15 cellular contexts compared by ENCODE assay signal in the genomic region with DNA sequence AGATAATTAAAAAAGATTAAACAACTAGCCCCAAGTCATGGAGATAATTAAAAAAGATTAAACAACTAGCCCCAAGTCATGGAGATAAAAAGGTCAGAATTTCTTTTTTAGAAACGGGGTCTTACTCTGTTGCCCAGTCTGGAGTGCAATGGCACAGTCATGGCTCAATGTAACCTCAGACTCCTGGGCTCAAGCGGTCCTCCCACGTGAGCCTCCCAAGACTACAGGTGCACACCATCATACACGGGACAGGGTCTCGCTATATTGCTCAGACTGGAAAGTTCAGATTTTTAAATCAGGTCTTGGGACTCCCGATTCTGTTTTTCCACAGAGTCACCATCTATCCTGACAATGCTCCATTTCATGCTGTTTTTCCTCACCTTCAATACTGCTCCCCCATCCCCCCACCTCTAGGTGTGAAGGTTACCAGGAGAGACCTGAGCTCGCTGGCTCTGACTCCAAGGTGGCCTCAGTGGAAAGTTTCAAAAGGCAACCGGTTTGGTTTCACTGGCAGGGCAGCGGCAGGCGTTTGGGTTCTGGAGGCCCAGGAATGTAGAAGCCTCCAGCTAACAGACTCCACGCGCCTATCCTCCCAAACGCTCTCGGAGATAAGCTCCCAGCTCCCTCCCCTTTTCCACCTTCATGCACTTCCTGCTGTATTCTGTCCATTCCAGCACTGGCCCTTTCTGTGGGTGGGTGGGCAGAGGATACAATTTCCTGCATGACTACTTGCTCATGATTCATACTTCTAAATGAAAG. TPM values are rescaled to one million over a fixed set of nuclear protein-coding genes. Genes with fewer than 3 reads are reported as not detected.
A peak's percentile ranks its signal among the peaks of the same experiment; 100 is the strongest.
DNase-seq lines count a peak whose midpoint lies in the region; ATAC-seq, FAIRE-seq and TF ChIP-seq lines count a peak whose summit lies in the region.
"Had no signal": no experiment of that assay in that cellular context is flagged by ENCODE, and none has a peak within 500 bp of the region (broad histone marks: within the 10 kb centered on the region; RNA-seq: fewer than 3 reads in every experiment).

No MANE protein-coding gene starts in this region.

- no peak overlapping the region for H3K4me2 ChIP-seq in H1 (ENCODE audit: insufficient read depth in 1 of 2, low read depth in 2 of 2, low read length in 2 of 2)

- H3K36me3 ChIP-seq in heart right ventricle, result peaks cover 0 to 4% (median 0%) of the 10 kb centered on the region in 9 donors
- H3K36me3 ChIP-seq in H1 (ENCODE audit: control insufficient read depth in 2 of 4, insufficient read depth in 4 of 4, low read length in 3 of 4), result no peaks in the 10 kb centered on the region
- H3K36me3 ChIP-seq in uterus, result no peaks in the 10 kb centered on the region
- H3K36me3 ChIP-seq in SJCRH30, result no peaks in the 10 kb centered on the region

- POLR2A ChIA-PET in H1 (lab: Charles Lee; ENCODE audit: partially characterized antibody), result interaction anchor here (0.5 to 4.7 kb wide), 11 partner anchors 10 to 74 kb away, joined by 3 to 25 read pairs (median 5); partner anchors contain the start of genes ANKRD23 and ANKRD39
- POLR2A ChIA-PET in naive thymus-derived CD8-positive, alpha-beta T cell (lab: Charles Lee), result interaction anchor here (1.0 to 3.9 kb wide), 5 partner anchors 11 to 49 kb away, joined by 3 to 24 read pairs (median 5); partner anchors contain the start of gene ANKRD39

- H2BK20ac ChIP-seq in H1 (ENCODE audit: low read length), result no peak overlapping the region

- peaks cover 16 to 48% (median 39%) of the 10 kb centered on the region in 4 donors for H3K4me1 Mint-ChIP-seq in naive thymus-derived CD8-positive, alpha-beta T cell

- H3K9ac ChIP-seq in H1 (replicated peaks in 1 of 4; ENCODE audit: extremely low read depth in 1 of 4, low read depth in 3 of 4, low read length in 3 of 4), result no peak overlapping the region

- H4K91ac ChIP-seq in H1 (replicated peaks; ENCODE audit: insufficient read length, low read length), result no peak overlapping the region

- H3K23me2 ChIP-seq in H1 (ENCODE audit: low read depth, low read length), result peaks cover 11% of the 10 kb centered on the region

- H2BK120ac ChIP-seq in H1 (replicated peaks; ENCODE audit: low read depth, low read length), result no peak overlapping the region

- peaks cover 4 to 12% of the 10 kb centered on the region in 2 experiments for H3K79me2 ChIP-seq in H1 (ENCODE audit: control insufficient read depth in 1 of 2, insufficient read depth in 2 of 2, low read length in 2 of 2)

- H2BK12ac ChIP-seq in H1 (ENCODE audit: low read depth, low read length), result no peak overlapping the region

- no peak overlapping the region for H3K4ac ChIP-seq in H1 (replicated peaks; ENCODE audit: insufficient read length, low read depth, low read length)

- H3K4me3 Mint-ChIP-seq in naive thymus-derived CD8-positive, alpha-beta T cell, result no peak overlapping the region
- H3K4me3 Mint-ChIP-seq: natural killer cell treated with Interleukin-12 subunit alpha and Interleukin-12 subunit beta and Interleukin-15 and Interleukin-18, amount 100 ng/mL, for 72 hours had no signal

- FAIRE-seq in H1 (lab: Jason Lieb, UNC), result no peak
- FAIRE-seq: GM18507, islet of Langerhans had no signal

- no peak overlapping the region; the same call in 1 of the 2 replicates for H3K18ac ChIP-seq in H1 (ENCODE audit: extremely low read depth, low read length)

- H3K9me3 Mint-ChIP-seq in naive thymus-derived CD8-positive, alpha-beta T cell, result no peaks in the 10 kb centered on the region
- H3K9me3 Mint-ChIP-seq: natural killer cell treated with Interleukin-12 subunit alpha and Interleukin-12 subunit beta and Interleukin-15 and Interleukin-18, amount 100 ng/mL, for 72 hours had no signal

- H3K27me3 ChIP-seq in heart right ventricle (peaks cover 0 to 54% (median 0%) of the 10 kb centered on the region in 7 donors), H1 (replicated peaks in 1 of 4; ENCODE audit: control insufficient read depth in 3 of 4, extremely low read depth in 1 of 4, insufficient read depth in 3 of 4, low read length in 3 of 4) (peaks cover 0 to 3% (median 0%) of the 10 kb centered on the region in 4 experiments; a peak in 2 of 7 replicates), uterus (no peaks in the 10 kb centered on the region), SJCRH30 (no peaks in the 10 kb centered on the region)

- no peak overlapping the region for H2BK15ac ChIP-seq in H1 (ENCODE audit: low read length)

- CTCF ChIA-PET in H1 (lab: Charles Lee; ENCODE audit: partially characterized antibody), result interaction anchor here (0.6 to 8.1 kb wide), 14 partner anchors 10 to 88 kb away, joined by 3 to 48 read pairs (median 6); partner anchors contain the start of gene ANKRD39

- H4K8ac ChIP-seq in H1 (ENCODE audit: extremely low read depth, insufficient read depth, low read length), result no peak overlapping the region

- H3K9me3 ChIP-seq in heart right ventricle (no peaks in the 10 kb centered on the region), H1 (ENCODE audit: insufficient read depth in 2 of 2, low read depth in 1 of 2, low read length in 1 of 2) (no peaks in the 10 kb centered on the region), uterus (no peaks in the 10 kb centered on the region), SJCRH30 (replicated peaks) (no peaks in the 10 kb centered on the region)

- 66 to 78% methylated on average over 14 of the region's 14 CpGs for WGBS in heart right ventricle, 2 donors
- 81% methylated on average over 14 of the region's 14 CpGs; no CpG with 5 or more reads in 1 of the 2 experiments for WGBS in H1 (ENCODE audit: extremely low coverage in 1 of 2, insufficient coverage in 1 of 2, insufficient read length in 1 of 2, insufficient replicate concordance in 2 of 2, low coverage in 1 of 2, low lambda C conversion rate in 2 of 2, missing lambda C conversion rate in 1 of 2), 2 experiments

- no peak overlapping the region for H3K14ac ChIP-seq in H1 (ENCODE audit: insufficient read length)

- no peak for TF ChIP-seq POLR2A in H1 (IDR thresholded peaks at IDR 0.05; ENCODE audit: control extremely low read depth in 1 of 2, low read depth in 2 of 2, low read length in 2 of 2)
- TF ChIP-seq POLR2A in uterus (IDR thresholded peaks at IDR 0.05), result no peak

- TF ChIP-seq CTCF in heart right ventricle (IDR thresholded peaks at IDR 0.05) (no peak), H1 (IDR thresholded peaks at IDR 0.05; ENCODE audit: control extremely low read depth in 1 of 3, insufficient read depth in 1 of 3, low read depth in 1 of 3, low read length in 3 of 3) (no peak), uterus (IDR thresholded peaks at IDR 0.05) (no peak)

- H2AK5ac ChIP-seq in H1 (ENCODE audit: low read depth, low read length), result 0 out of 2 replicates have a peak overlapping the region, but pooled peaks have one; percentile 59

- TF ChIP-seq RAD21 in H1 (IDR thresholded peaks at IDR 0.05 in 1 of 2, conservative IDR thresholded peaks at IDR 0.05 in 1 of 2; ENCODE audit: low read depth in 2 of 2, low read length in 2 of 2), result no peak; a peak in 1 of 4 replicates

- intact Hi-C loops in heart right ventricle (cut with DNase I), result loop anchor here in 3 of 10 donors (5.0 kb wide), 3 partner anchors 35 to 80 kb away; no protein-coding TSS in a partner anchor
- intact Hi-C loops in cardiac septum (cut with DNase I), result no loop called here
- intact Hi-C loops in uterus (cut with DNase I; ENCODE audit: low total_unique reads), result no loop called here

- H3K4me3 ChIP-seq in heart right ventricle (peak overlapping the region in 5 of 10 donors; percentile 18 to 38 (median 27)), H1 (ENCODE audit: extremely low read depth in 1 of 4, insufficient read depth in 2 of 4, low read depth in 3 of 4, low read length in 4 of 4) (no peak overlapping the region; a peak in 1 of 8 replicates), uterus (no peak overlapping the region), SJCRH30 (no peak overlapping the region)

- peaks cover 2 to 67% (median 58%) of the 10 kb centered on the region in 9 donors for H3K4me1 ChIP-seq in heart right ventricle
- peaks cover 11 to 46% (median 29%) of the 10 kb centered on the region in 4 experiments for H3K4me1 ChIP-seq in H1 (replicated peaks in 1 of 4; ENCODE audit: control insufficient read depth in 3 of 4, insufficient read depth in 4 of 4, low read length in 3 of 4)
- peaks cover 0 to 12% of the 10 kb centered on the region in 2 donors for H3K4me1 ChIP-seq in uterus
- H3K4me1 ChIP-seq in SJCRH30, result peaks cover 35% of the 10 kb centered on the region

- no peaks in the 10 kb centered on the region for H3K36me3 Mint-ChIP-seq in naive thymus-derived CD8-positive, alpha-beta T cell
- H3K36me3 Mint-ChIP-seq: natural killer cell treated with Interleukin-12 subunit alpha and Interleukin-12 subunit beta and Interleukin-15 and Interleukin-18, amount 100 ng/mL, for 72 hours had no signal

- H4K20me1 ChIP-seq in H1 (replicated peaks in 1 of 2; ENCODE audit: control insufficient read depth in 1 of 2, insufficient read depth in 2 of 2, low read length in 2 of 2), result no peaks in the 10 kb centered on the region

- DNase-seq in heart right ventricle (no peak), cardiac septum (ENCODE audit: low spot score) (no peak), H1 (ENCODE audit: low read depth in 1 of 2, low spot score in 2 of 2) (no peak), uterus (no peak), SJCRH30 (no peak), SKM-1 treated with dmso at 0.1 percent for 144 hours (lab: John Stamatoyannopoulos, UW; ENCODE audit: unreplicated experiment) (no peak)
- no peak for DNase-seq in naive thymus-derived CD8-positive, alpha-beta T cell
- DNase-seq: activated naive CD4-positive, alpha-beta T cell treated with Interleukin-2 at 50 U/mL for 16 hours; NCI-H1417; NCI-H524; stimulated activated CD4-positive, alpha-beta T cell treated with anti-CD3 and anti-CD28 coated beads, Interleukin-12 subunit alpha, Interleukin-12 subunit beta, amount 100 ng/mL, for 4 hours had no signal

- H3K56ac ChIP-seq in H1 (replicated peaks; ENCODE audit: insufficient read length, low read depth, low read length), result no peak overlapping the region

- peak overlapping the region in 7 of 10 donors; percentile 7 to 81 (median 67) for H3K27ac Mint-ChIP-seq in naive thymus-derived CD8-positive, alpha-beta T cell
- H3K27ac Mint-ChIP-seq: natural killer cell treated with Interleukin-12 subunit alpha and Interleukin-12 subunit beta and Interleukin-15 and Interleukin-18, amount 100 ng/mL, for 72 hours had no signal

- H3K79me1 ChIP-seq in H1 (ENCODE audit: low read depth, low read length), result no peaks in the 10 kb centered on the region

- no peak overlapping the region for H4K5ac ChIP-seq in H1 (ENCODE audit: insufficient read length, low read depth, low read length)

- no peaks in the 10 kb centered on the region for H3K27me3 Mint-ChIP-seq in naive thymus-derived CD8-positive, alpha-beta T cell
- H3K27me3 Mint-ChIP-seq: natural killer cell treated with Interleukin-12 subunit alpha and Interleukin-12 subunit beta and Interleukin-15 and Interleukin-18, amount 100 ng/mL, for 72 hours had no signal

- TF ChIP-seq EP300 in H1 (IDR thresholded peaks at IDR 0.05; ENCODE audit: borderline replicate concordance in 1 of 2, low read depth in 2 of 2, low read length in 2 of 2), result no peak

- ATAC-seq in heart right ventricle, result no peak
- no peak for ATAC-seq in naive thymus-derived CD8-positive, alpha-beta T cell
- no peak for ATAC-seq in GM21367 (IDR thresholded peaks at IDR 0.05; ENCODE audit: unreplicated experiment)
- ATAC-seq: natural killer cell treated with Interleukin-12 subunit alpha and Interleukin-12 subunit beta and Interleukin-15 and Interleukin-18, amount 100 ng/mL, for 72 hours had no signal

- H2BK5ac ChIP-seq in H1 (ENCODE audit: low read depth, low read length), result no peak overlapping the region

- H3K23ac ChIP-seq in H1 (ENCODE audit: insufficient read length), result no peak overlapping the region

- no peak overlapping the region for H2AFZ ChIP-seq in H1 (ENCODE audit: low read length)

- H3K27ac ChIP-seq in heart right ventricle (peak overlapping the region; percentile 62 to 100 (median 84)), H1 (ENCODE audit: low read depth, low read length) (no peak overlapping the region), uterus (peak overlapping the region; percentile 51 to 65), SJCRH30 (no peak overlapping the region)

RNA-seq across cellular contexts. Expression of gene SEMA4C, which starts 2.9 kb away (rescaled TPM):
- 10 to 100 TPM; 16.2 to 43.8 (median 24.5) TPM for total RNA-seq in heart right ventricle
- 10 to 100 TPM; 14.1 to 18.0 TPM for polyA plus RNA-seq in heart right ventricle
- total RNA-seq in cardiac septum, result 25.6 TPM
- total RNA-seq in H1 (2021; fragmentation: NEBNext Ultra II Directional; extraction: Animal tissue kit (Norgen Biotek cat#: 25700)), result 67.3 and 74.3 TPM in 2 replicates
- 47.5 and 71.4 TPM in 2 replicates for polyA plus RNA-seq in H1 (2011; rRNA removed)
- polyA plus RNA-seq in H1 (2011; cell fraction: cytosol; rRNA removed), result 58.9 TPM
- 141 TPM for polyA plus RNA-seq in H1 (2011; cell fraction: nucleus; rRNA removed)
- polyA plus RNA-seq in H1 (2012, experiment 1 of 2), result 45.7 to 74.3 TPM (median 68.2 TPM) in 4 replicates
- polyA plus RNA-seq in H1 (2012, experiment 2 of 2), result 49.5 TPM
- polyA plus RNA-seq in H1 (2013, experiment 1 of 2), result 61.0 TPM
- polyA plus RNA-seq in H1 (2013, experiment 2 of 2), result 59.0 TPM
- polyA minus RNA-seq in H1 (2011; rRNA and poly(A)+ RNA removed), result 86.3 and 87.9 TPM in 2 replicates
- polyA minus RNA-seq in H1 (2011; cell fraction: cytosol; rRNA and poly(A)+ RNA removed), result 47.3 TPM
- polyA minus RNA-seq in H1 (2011; cell fraction: nucleus; rRNA and poly(A)+ RNA removed), result 43.7 TPM
- 10 to 100 TPM; 35.6 to 38.6 TPM for total RNA-seq in naive thymus-derived CD8-positive, alpha-beta T cell
- 1 to 10 TPM; 1.9 to 2.8 (median 2.2) TPM for polyA plus RNA-seq in naive thymus-derived CD8-positive, alpha-beta T cell
- total RNA-seq in uterus, result 100 to 1,000 TPM in 1 of 4 donors, 10 to 100 TPM in 3; 31.8 to 117 (median 61.7) TPM
- total RNA-seq in SJCRH30 (2014; rRNA removed; shearing (Covaris generic)), result 41.3 and 49.4 TPM in 2 replicates

RNA-seq across cellular contexts. Expression of gene ANKRD39, which starts 15.0 kb away (rescaled TPM):
- total RNA-seq in heart right ventricle (10 to 100 TPM; 14.2 to 19.2 (median 15.9) TPM), cardiac septum (15.2 TPM), uterus (100 to 1,000 TPM in 1 of 4 donors, 10 to 100 TPM in 2, 1 to 10 TPM in 1; 4.7 to 162 (median 16.9) TPM)
- polyA plus RNA-seq in heart right ventricle (10 to 100 TPM; 18.7 to 26.5 TPM), H1 (2011; rRNA removed) (21.3 and 22.9 TPM in 2 replicates)
- total RNA-seq in H1 (2021; fragmentation: NEBNext Ultra II Directional; extraction: Animal tissue kit (Norgen Biotek cat#: 25700)), result 18.5 and 19.7 TPM in 2 replicates
- 18.1 TPM for polyA plus RNA-seq in H1 (2011; cell fraction: cytosol; rRNA removed)
- 36.1 TPM for polyA plus RNA-seq in H1 (2011; cell fraction: nucleus; rRNA removed)
- 15.8 to 18.8 TPM (median 16.9 TPM) in 4 replicates for polyA plus RNA-seq in H1 (2012, experiment 1 of 2)
- polyA plus RNA-seq in H1 (2012, experiment 2 of 2), result 21.7 TPM
- polyA plus RNA-seq in H1 (2013, experiment 1 of 2), result 18.2 TPM
- 18.1 TPM for polyA plus RNA-seq in H1 (2013, experiment 2 of 2)
- polyA minus RNA-seq in H1 (2011; rRNA and poly(A)+ RNA removed), result 6.8 and 7.2 TPM in 2 replicates
- 5.2 TPM for polyA minus RNA-seq in H1 (2011; cell fraction: cytosol; rRNA and poly(A)+ RNA removed)
- polyA minus RNA-seq in H1 (2011; cell fraction: nucleus; rRNA and poly(A)+ RNA removed), result 10.3 TPM
- 10 to 100 TPM; 13.5 to 14.2 TPM for total RNA-seq in naive thymus-derived CD8-positive, alpha-beta T cell
- 10 to 100 TPM; 12.2 to 18.7 (median 16.2) TPM for polyA plus RNA-seq in naive thymus-derived CD8-positive, alpha-beta T cell
- 7.7 and 7.8 TPM in 2 replicates for total RNA-seq in SJCRH30 (2014; rRNA removed; shearing (Covaris generic))

RNA-seq across cellular contexts. Expression of gene ANKRD23, which starts 28.9 kb away (rescaled TPM):
- total RNA-seq in heart right ventricle (10 to 100 TPM in 7 of 10 donors, 1 to 10 TPM in 3; 2.6 to 40.0 (median 14.5) TPM), cardiac septum (10.6 TPM), uterus (10 to 100 TPM in 2 of 4 donors, 1 to 10 TPM in 2; 4.4 to 23.2 (median 8.6) TPM)
- polyA plus RNA-seq in heart right ventricle (10 to 100 TPM in 1 of 2 donors, under 1 TPM in 1; 0.96 to 17.9 TPM), H1 (2011; rRNA removed) (3.4 and 4.8 TPM in 2 replicates)
- 2.9 and 3.5 TPM in 2 replicates for total RNA-seq in H1 (2021; fragmentation: NEBNext Ultra II Directional; extraction: Animal tissue kit (Norgen Biotek cat#: 25700))
- polyA plus RNA-seq in H1 (2011; cell fraction: cytosol; rRNA removed), result 3.9 TPM
- 29.4 TPM for polyA plus RNA-seq in H1 (2011; cell fraction: nucleus; rRNA removed)
- polyA plus RNA-seq in H1 (2012, experiment 1 of 2), result 2.3 to 5.8 TPM (median 3.8 TPM) in 4 replicates
- polyA plus RNA-seq in H1 (2012, experiment 2 of 2), result 2.0 TPM
- polyA plus RNA-seq in H1 (2013, experiment 1 of 2), result 2.5 TPM
- 2.4 TPM for polyA plus RNA-seq in H1 (2013, experiment 2 of 2)
- polyA minus RNA-seq in H1 (2011; rRNA and poly(A)+ RNA removed), result 2.6 and 3.1 TPM in 2 replicates
- 2.9 TPM for polyA minus RNA-seq in H1 (2011; cell fraction: cytosol; rRNA and poly(A)+ RNA removed)
- polyA minus RNA-seq in H1 (2011; cell fraction: nucleus; rRNA and poly(A)+ RNA removed), result 3.9 TPM
- 10 to 100 TPM; 13.1 to 16.2 TPM for total RNA-seq in naive thymus-derived CD8-positive, alpha-beta T cell
- under 1 TPM; 0.15 to 0.57 (median 0.27) TPM for polyA plus RNA-seq in naive thymus-derived CD8-positive, alpha-beta T cell
- 0.58 and 1.1 TPM in 2 replicates for total RNA-seq in SJCRH30 (2014; rRNA removed; shearing (Covaris generic))

RNA-seq across cellular contexts. Expression of gene CNNM3, which starts 56.7 kb away (rescaled TPM):
- total RNA-seq in heart right ventricle, result 10 to 100 TPM in 8 of 10 donors, 1 to 10 TPM in 2; 7.4 to 18.3 (median 13.8) TPM
- 1 to 10 TPM; 4.0 to 8.3 TPM for polyA plus RNA-seq in heart right ventricle
- 10.7 TPM for total RNA-seq in cardiac septum
- 29.2 and 29.9 TPM in 2 replicates for total RNA-seq in H1 (2021; fragmentation: NEBNext Ultra II Directional; extraction: Animal tissue kit (Norgen Biotek cat#: 25700))
- 29.1 and 39.0 TPM in 2 replicates for polyA plus RNA-seq in H1 (2011; rRNA removed)
- polyA plus RNA-seq in H1 (2011; cell fraction: cytosol; rRNA removed), result 19.0 TPM
- polyA plus RNA-seq in H1 (2011; cell fraction: nucleus; rRNA removed), result 60.7 TPM
- polyA plus RNA-seq in H1 (2012, experiment 1 of 2), result 16.3 to 26.5 TPM (median 21.7 TPM) in 4 replicates
- polyA plus RNA-seq in H1 (2012, experiment 2 of 2), result 16.7 TPM
- polyA plus RNA-seq in H1 (2013, experiment 1 of 2), result 30.0 TPM
- polyA plus RNA-seq in H1 (2013, experiment 2 of 2), result 28.7 TPM
- 39.0 and 41.6 TPM in 2 replicates for polyA minus RNA-seq in H1 (2011; rRNA and poly(A)+ RNA removed)
- polyA minus RNA-seq in H1 (2011; cell fraction: cytosol; rRNA and poly(A)+ RNA removed), result 27.4 TPM
- 42.5 TPM for polyA minus RNA-seq in H1 (2011; cell fraction: nucleus; rRNA and poly(A)+ RNA removed)
- total RNA-seq in naive thymus-derived CD8-positive, alpha-beta T cell, result 10 to 100 TPM; 40.0 to 41.1 TPM
- polyA plus RNA-seq in naive thymus-derived CD8-positive, alpha-beta T cell, result 10 to 100 TPM in 2 of 3 donors, 1 to 10 TPM in 1; 2.8 to 12.0 (median 11.4) TPM
- 10 to 100 TPM in 2 of 4 donors, 1 to 10 TPM in 2; 1.5 to 21.1 (median 11.2) TPM for total RNA-seq in uterus
- 9.1 and 9.3 TPM in 2 replicates for total RNA-seq in SJCRH30 (2014; rRNA removed; shearing (Covaris generic))

Comparison
In these comparisons a context has a peak if more than half of its experiments do, and no peak if none do; other contexts are left out.
1. H3K27ac ChIP-seq: peak in heart right ventricle (10 of 10) and uterus (2 of 2); none in H1 (single experiment) and SJCRH30 (single experiment).